Comparison of ENCODE assay signal across 8 cellular contexts in genomic region chr12:120367924-120368788, GRCh38. TPM values are rescaled to one million over a fixed set of nuclear protein-coding genes. Genes with fewer than 3 reads are reported as not detected.
A peak's percentile ranks its signal among the peaks of the same experiment; 100 is the strongest.
DNase-seq lines count a peak whose midpoint lies in the region; ATAC-seq lines count a peak whose summit lies in the region.

No MANE protein-coding gene starts in this region.

- H3K4me3 ChIP-seq in HUES6 (ENCODE audit: low read depth, low read length) (peak overlapping the region; percentile 60), iPS-20b (ENCODE audit: low read length) (peak overlapping the region; percentile 86)

- no peaks in the 10 kb centered on the region for H3K4me1 Mint-ChIP-seq in activated T-helper 17 cell treated with anti-CD3 and anti-CD28 coated beads, Interleukin-2, amount 50 U/mL, for 72 hours

- H3K27me3 Mint-ChIP-seq in activated T-helper 17 cell treated with anti-CD3 and anti-CD28 coated beads, Interleukin-2, amount 50 U/mL, for 72 hours = peaks cover 65% of the 10 kb centered on the region

- no peak overlapping the region for H3K27ac Mint-ChIP-seq in activated T-helper 17 cell treated with anti-CD3 and anti-CD28 coated beads, Interleukin-2, amount 50 U/mL, for 72 hours

- H3K4me1 ChIP-seq in HUES6 (ENCODE audit: control insufficient read depth, insufficient read depth, low read length) (peaks cover 37% of the 10 kb centered on the region), iPS-20b (ENCODE audit: insufficient read depth, low read length) (peaks cover 26% of the 10 kb centered on the region)

- peak overlapping the region; percentile 52 for H3K9ac ChIP-seq in HUES6 (ENCODE audit: low read length)
- peak overlapping the region; percentile 87; the same call in 1 of the 2 replicates for H3K9ac ChIP-seq in iPS-20b (ENCODE audit: low read depth, low read length)

- peak overlapping the region; percentile 56 for H3K4me3 Mint-ChIP-seq in activated T-helper 17 cell treated with anti-CD3 and anti-CD28 coated beads, Interleukin-2, amount 50 U/mL, for 72 hours

- DNase-seq in stimulated activated CD4-positive, alpha-beta T cell treated with anti-CD3 and anti-CD28 coated beads, Interleukin-1b, Interleukin-23, amount 100 ng/mL, for 48 hours = peak; percentile 41
- DNase-seq in COLO829 (ENCODE audit: low spot score) = no peak
- DNase-seq in hepatic stellate cell (ENCODE audit: low spot score) = no peak
- no peak for DNase-seq in inferior parietal cortex (ENCODE audit: extremely low spot score)

- peak; percentile 70 for ATAC-seq in activated T-helper 17 cell treated with anti-CD3 and anti-CD28 coated beads, Interleukin-2, amount 50 U/mL, for 72 hours (replicated peaks)
- no peak for ATAC-seq in HG03342 (IDR thresholded peaks at IDR 0.05; ENCODE audit: unreplicated experiment)

- H3K27ac ChIP-seq in HUES6 (ENCODE audit: low read depth, low read length) = no peak overlapping the region
- H3K27ac ChIP-seq in iPS-20b (ENCODE audit: low read length) = peak overlapping the region; percentile 54

- peaks cover 25% of the 10 kb centered on the region for H3K27me3 ChIP-seq in HUES6 (ENCODE audit: control insufficient read depth, insufficient read depth, low read length)
- H3K27me3 ChIP-seq in iPS-20b (ENCODE audit: insufficient read depth, low read length) = peaks cover 29% of the 10 kb centered on the region

- peaks cover 14% of the 10 kb centered on the region for H3K36me3 Mint-ChIP-seq in activated T-helper 17 cell treated with anti-CD3 and anti-CD28 coated beads, Interleukin-2, amount 50 U/mL, for 72 hours (ENCODE audit: low read depth)

- H3K9me3 Mint-ChIP-seq in activated T-helper 17 cell treated with anti-CD3 and anti-CD28 coated beads, Interleukin-2, amount 50 U/mL, for 72 hours = no peaks in the 10 kb centered on the region

- H3K9me3 ChIP-seq in HUES6 (ENCODE audit: control insufficient read depth, insufficient read depth, low read depth, low read length) (no peaks in the 10 kb centered on the region), iPS-20b (ENCODE audit: insufficient read depth, low read depth, low read length) (no peaks in the 10 kb centered on the region)

- H3K36me3 ChIP-seq in HUES6 (ENCODE audit: control insufficient read depth, insufficient read depth, low read length) = peaks cover 23% of the 10 kb centered on the region
- H3K36me3 ChIP-seq in iPS-20b (ENCODE audit: insufficient read depth, low read depth, low read length) = peaks cover 34% of the 10 kb centered on the region

RNA-seq across cellular contexts. Expression of gene MSI1, which starts 0.8 kb away (rescaled TPM):
- total RNA-seq in activated T-helper 17 cell treated with anti-CD3 and anti-CD28 coated beads, Interleukin-2, amount 50 U/mL, for 72 hours = under 1 TPM in 1 of 2 donors, not detected in 1; 0.24 TPM

RNA-seq across cellular contexts. Expression of gene PLA2G1B, which starts 40.6 kb away (rescaled TPM):
- total RNA-seq in activated T-helper 17 cell treated with anti-CD3 and anti-CD28 coated beads, Interleukin-2, amount 50 U/mL, for 72 hours = not detected
